In genomic region chr19:34345934-34346333, GRCh38 we compare ENCODE assay signal across 8 cellular contexts. TPM values are rescaled to one million over a fixed set of nuclear protein-coding genes. Genes with fewer than 3 reads are reported as not detected.
DNase-seq lines count a peak whose midpoint lies in the region; ATAC-seq and TF ChIP-seq lines count a peak whose summit lies in the region.

No MANE protein-coding gene starts in this region.

- H3K23ac ChIP-seq in IMR-90 (ENCODE audit: low read depth, low read length), result no peak overlapping the region

- BruUV-seq in IMR-90 (replicated peaks; lab: Mats Ljungman, UMichigan) (no TSS peak), PC-9 (replicated peaks; lab: Mats Ljungman, UMichigan) (no TSS peak)

- no peak overlapping the region for H2AK9ac ChIP-seq in IMR-90 (replicated peaks; ENCODE audit: low read depth, low read length, poor library complexity)

- in situ Hi-C loops in IMR-90 (cut with MboI; ENCODE audit: low sequenced_read_pairs), result loop anchor here (25.0 kb wide), 1 partner anchor 559 kb away; the partner anchor contains the start of gene KCTD15

- intact Hi-C loops in IMR-90 (cut with micrococcal nuclease) (loop anchor here (5.0 kb wide), 3 partner anchors 169 to 366 kb away; no protein-coding TSS in a partner anchor), PC-9 (cut with micrococcal nuclease; ENCODE audit: unreplicated experiment) (loop anchor here (2.0 to 10.0 kb wide), 3 partner anchors 174 to 567 kb away; partner anchors contain the start of gene LSM14A), ovary (cut with DNase I) (loop anchor here in 1 of 4 donors (10.0 kb wide), 1 partner anchor 121 kb away; no protein-coding TSS in a partner anchor), upper lobe of right lung (cut with DNase I) (no loop called here)

- peaks cover 7 to 38% of the 10 kb centered on the region in 2 experiments; a peak in 3 of 4 replicates for H3K79me1 ChIP-seq in IMR-90 (ENCODE audit: low read depth in 1 of 2, low read length in 2 of 2)

- WGBS in IMR-90 (ENCODE audit: extremely low coverage in 2 of 2, insufficient read length in 1 of 2), 2 experiments, result 92% methylated on average over 2 of the region's 7 CpGs; no CpG with 5 or more reads in 1 of the 2 experiments
- WGBS in ovary, 3 donors, result 28 to 47% (median 35%) methylated on average over 7 of the region's 7 CpGs

- H3K36me3 Mint-ChIP-seq in activated T-helper 17 cell treated with anti-CD3 and anti-CD28 coated beads, Interleukin-2, amount 50 U/mL, for 72 hours (ENCODE audit: low read depth), result peaks cover 58% of the 10 kb centered on the region

- TF ChIP-seq CTCF in IMR-90 (conservative IDR thresholded peaks at IDR 0.05; ENCODE audit: low read depth, low read length), result peak; percentile 83
- TF ChIP-seq CTCF in PC-9 (conservative IDR thresholded peaks at IDR 0.05), result peak; percentile 93
- TF ChIP-seq CTCF in ovary (IDR thresholded peaks at IDR 0.05), result no peak
- TF ChIP-seq CTCF in upper lobe of right lung (IDR thresholded peaks at IDR 0.05), result peak; percentile 87

- H4K91ac ChIP-seq in IMR-90 (ENCODE audit: insufficient read depth, low read depth, low read length), result no peak overlapping the region

- no peak overlapping the region for H3K4ac ChIP-seq in IMR-90 (ENCODE audit: low read depth, low read length)

- H3K18ac ChIP-seq in IMR-90 (ENCODE audit: low read depth, low read length), result no peak overlapping the region

- peak; percentile 90 for DNase-seq in D341Med (ENCODE audit: low spot score)
- DNase-seq in IMR-90, result peak; percentile 63
- peak; percentile 76 to 81 for DNase-seq in PC-9
- peak; percentile 23 for DNase-seq in fibroblast of the conjunctiva (ENCODE audit: low read depth)
- DNase-seq in ovary, result peak in 4 of 5 donors; percentile 25 to 63 (median 48)
- peak; percentile 76 for DNase-seq in upper lobe of right lung

- no peak overlapping the region for H2BK120ac ChIP-seq in IMR-90 (ENCODE audit: low read depth, low read length)

- H4K20me1 ChIP-seq in IMR-90 (ENCODE audit: insufficient read depth, low read length) (no peaks in the 10 kb centered on the region; the same call in 1 of the 2 replicates), PC-9 (ENCODE audit: insufficient read depth) (0 out of 2 replicates have a peak, but pooled peaks cover 4% of the 10 kb centered on the region)

- peaks cover 4% of the 10 kb centered on the region; the same call in 1 of the 2 replicates for H3F3A ChIP-seq in PC-9 (ENCODE audit: insufficient read depth, low read depth)

- CTCF ChIA-PET in IMR-90 (lab: Yijun Ruan, JAX) (interaction anchor here (0.5 to 1.5 kb wide), 10 partner anchors 9 to 209 kb away, joined by 3 to 10 read pairs (median 4); no protein-coding TSS in a partner anchor), PC-9 (lab: Charles Lee) (interaction anchor here (0.6 to 0.7 kb wide), 5 partner anchors 75 to 284 kb away, joined by 3 to 11 read pairs (median 3); no protein-coding TSS in a partner anchor)

- no peak overlapping the region for H4K8ac ChIP-seq in IMR-90 (ENCODE audit: low read depth in 2 of 2, low read length in 2 of 2)

- ATAC-seq in IMR-90 (ENCODE audit: low read depth) (peak; percentile 97), upper lobe of right lung (peak; percentile 94), HG03520 (IDR thresholded peaks at IDR 0.05; ENCODE audit: unreplicated experiment) (no peak)
- peak; percentile 35 for ATAC-seq in activated T-helper 17 cell treated with anti-CD3 and anti-CD28 coated beads, Interleukin-2, amount 50 U/mL, for 72 hours (replicated peaks)

- H2BK15ac ChIP-seq in IMR-90 (ENCODE audit: low read depth, low read length), result no peak overlapping the region

- peaks cover 18% of the 10 kb centered on the region for H3K4me1 Mint-ChIP-seq in activated T-helper 17 cell treated with anti-CD3 and anti-CD28 coated beads, Interleukin-2, amount 50 U/mL, for 72 hours

- H3K9me3 ChIP-seq in IMR-90 (ENCODE audit: control insufficient read depth, insufficient read depth, low read length) (no peaks in the 10 kb centered on the region), PC-9 (ENCODE audit: insufficient read depth, low read depth) (no peaks in the 10 kb centered on the region), ovary (no peaks in the 10 kb centered on the region), upper lobe of right lung (no peaks in the 10 kb centered on the region)

- H2BK20ac ChIP-seq in IMR-90 (ENCODE audit: low read depth, low read length), result no peak overlapping the region

- no peaks in the 10 kb centered on the region for H3K27me3 Mint-ChIP-seq in activated T-helper 17 cell treated with anti-CD3 and anti-CD28 coated beads, Interleukin-2, amount 50 U/mL, for 72 hours

- no peak overlapping the region for H3K27ac ChIP-seq in IMR-90 (ENCODE audit: insufficient read depth, low read length)
- H3K27ac ChIP-seq in PC-9, result no peak overlapping the region
- no peak overlapping the region for H3K27ac ChIP-seq in ovary
- no peak overlapping the region for H3K27ac ChIP-seq in upper lobe of right lung

- H3K9me3 Mint-ChIP-seq in activated T-helper 17 cell treated with anti-CD3 and anti-CD28 coated beads, Interleukin-2, amount 50 U/mL, for 72 hours, result no peaks in the 10 kb centered on the region

- no peak overlapping the region for H4K5ac ChIP-seq in IMR-90 (ENCODE audit: low read depth, low read length)

- H3K9me2 ChIP-seq in PC-9 (ENCODE audit: insufficient read depth), result no peaks in the 10 kb centered on the region

- H3K27ac Mint-ChIP-seq in activated T-helper 17 cell treated with anti-CD3 and anti-CD28 coated beads, Interleukin-2, amount 50 U/mL, for 72 hours, result peak overlapping the region; percentile 59

- H3K27me3 ChIP-seq in IMR-90 (ENCODE audit: control insufficient read depth, insufficient read depth, low read length), result no peaks in the 10 kb centered on the region
- no peaks in the 10 kb centered on the region for H3K27me3 ChIP-seq in PC-9 (ENCODE audit: insufficient read depth, low read depth)
- H3K27me3 ChIP-seq in ovary, result no peaks in the 10 kb centered on the region
- no peaks in the 10 kb centered on the region for H3K27me3 ChIP-seq in upper lobe of right lung

- peak; percentile 79 for TF ChIP-seq RAD21 in IMR-90 (IDR thresholded peaks at IDR 0.05; ENCODE audit: low read length)

- H3K9me1 ChIP-seq in IMR-90 (ENCODE audit: insufficient read depth, low read length), result no peaks in the 10 kb centered on the region

- H3K4me3 ChIP-seq in IMR-90 (ENCODE audit: insufficient read depth, low read depth, low read length) (no peak overlapping the region), PC-9 (no peak overlapping the region), ovary (no peak overlapping the region), upper lobe of right lung (no peak overlapping the region)

- no peak for TF ChIP-seq EP300 in ovary (IDR thresholded peaks at IDR 0.05)

- H3K4me1 ChIP-seq in IMR-90 (ENCODE audit: control insufficient read depth, insufficient read depth, low read length), result no peaks in the 10 kb centered on the region
- no peaks in the 10 kb centered on the region for H3K4me1 ChIP-seq in PC-9 (replicated peaks; ENCODE audit: insufficient read depth)
- H3K4me1 ChIP-seq in ovary (ENCODE audit: insufficient read depth), result no peaks in the 10 kb centered on the region
- no peaks in the 10 kb centered on the region for H3K4me1 ChIP-seq in upper lobe of right lung

- H3K9ac ChIP-seq in IMR-90 (ENCODE audit: low read depth, low read length), result no peak overlapping the region

- no peak overlapping the region for H3K4me3 Mint-ChIP-seq in activated T-helper 17 cell treated with anti-CD3 and anti-CD28 coated beads, Interleukin-2, amount 50 U/mL, for 72 hours

- no peak overlapping the region for H2AK5ac ChIP-seq in IMR-90 (ENCODE audit: low read depth, low read length)

- dilution Hi-C loops in IMR-90 (cut with HindIII; ENCODE audit: low sequenced_read_pairs, unreplicated experiment), result no loop called here

- POLR2A ChIA-PET in IMR-90 (lab: Charles Lee; ENCODE audit: unreplicated experiment), result no interaction called here
- POLR2A ChIA-PET in PC-9 (lab: Charles Lee; ENCODE audit: unreplicated experiment), result no interaction called here

- no peak overlapping the region for H2BK5ac ChIP-seq in IMR-90 (ENCODE audit: low read depth, low read length, poor library complexity, severe bottlenecking)

- H3K4me2 ChIP-seq in IMR-90 (ENCODE audit: low read depth, low read length), result no peak overlapping the region
- no peak overlapping the region for H3K4me2 ChIP-seq in PC-9

- H2AFZ ChIP-seq in IMR-90 (replicated peaks; ENCODE audit: low read length, poor library complexity) (no peak overlapping the region), PC-9 (no peak overlapping the region)

- H3K79me2 ChIP-seq in PC-9 (ENCODE audit: low read depth), result no peaks in the 10 kb centered on the region

- no peak overlapping the region for H3K56ac ChIP-seq in IMR-90 (ENCODE audit: extremely low read depth, insufficient read depth, low read length)

- H3K36me3 ChIP-seq in IMR-90 (ENCODE audit: control insufficient read depth, insufficient read depth, low read length), result peaks cover 48% of the 10 kb centered on the region
- H3K36me3 ChIP-seq in PC-9 (ENCODE audit: low read depth), result no peaks in the 10 kb centered on the region
- no peaks in the 10 kb centered on the region for H3K36me3 ChIP-seq in ovary
- peaks cover 71% of the 10 kb centered on the region for H3K36me3 ChIP-seq in upper lobe of right lung

- H3K14ac ChIP-seq in IMR-90 (replicated peaks; ENCODE audit: low read depth, low read length), result no peak overlapping the region

- TF ChIP-seq POLR2A in IMR-90 (IDR thresholded peaks at IDR 0.05; ENCODE audit: low read depth, low read length) (no peak), ovary (IDR thresholded peaks at IDR 0.05) (no peak)

TF ChIP-seq in IMR-90, 13 proteins besides CTCF, POLR2A, EP300 and RAD21 (continues in another document):
- TF ChIP-seq MXI1 (IDR thresholded peaks at IDR 0.05; ENCODE audit: borderline replicate concordance, low read depth, low read length) (no peak), CEBPB (IDR thresholded peaks at IDR 0.05; ENCODE audit: low read depth, low read length) (no peak)

RNA-seq across cellular contexts. Expression of gene GPI, which starts 19.1 kb away (rescaled TPM):
- total RNA-seq in IMR-90 (2012; rRNA removed) (142 and 147 TPM in 2 replicates), PC-9 (2021) (365 and 522 TPM in 2 replicates), ovary (100 to 1,000 TPM in 6 of 7 donors, 10 to 100 TPM in 1; 70.1 to 187 (median 128) TPM), upper lobe of right lung (144 TPM)
- polyA plus RNA-seq in IMR-90 (2012; rRNA removed) (239 and 245 TPM in 2 replicates), ovary (100 to 1,000 TPM in 1 of 2 donors, 10 to 100 TPM in 1; 71.4 to 123 TPM)
- polyA plus RNA-seq in IMR-90 (2012; cell fraction: cytosol; rRNA removed), result 215 and 276 TPM in 2 replicates
- 155 and 257 TPM in 2 replicates for polyA plus RNA-seq in IMR-90 (2012; cell fraction: nucleus; rRNA removed; ENCODE audit: low replicate concordance)
- total RNA-seq in activated T-helper 17 cell treated with anti-CD3 and anti-CD28 coated beads, Interleukin-2, amount 50 U/mL, for 72 hours, result 1,000 to 10,000 TPM in 1 of 2 donors, 100 to 1,000 TPM in 1; 862 to 1,104 TPM

RNA-seq across cellular contexts. Expression of gene PDCD2L, which starts 58.3 kb away (rescaled TPM):
- total RNA-seq in IMR-90 (2012; rRNA removed) (10.6 and 12.2 TPM in 2 replicates), PC-9 (2021) (14.8 and 20.9 TPM in 2 replicates), ovary (10 to 100 TPM in 2 of 7 donors, 1 to 10 TPM in 5; 6.6 to 13.0 (median 8.5) TPM), upper lobe of right lung (7.4 TPM)
- polyA plus RNA-seq in IMR-90 (2012; rRNA removed) (12.1 and 13.0 TPM in 2 replicates), ovary (10 to 100 TPM in 1 of 2 donors, 1 to 10 TPM in 1; 8.9 to 15.1 TPM)
- 11.7 and 13.0 TPM in 2 replicates for polyA plus RNA-seq in IMR-90 (2012; cell fraction: cytosol; rRNA removed)
- 6.2 and 6.9 TPM in 2 replicates for polyA plus RNA-seq in IMR-90 (2012; cell fraction: nucleus; rRNA removed; ENCODE audit: low replicate concordance)
- total RNA-seq in activated T-helper 17 cell treated with anti-CD3 and anti-CD28 coated beads, Interleukin-2, amount 50 U/mL, for 72 hours, result 10 to 100 TPM; 11.9 to 30.4 TPM

Comparison
In these comparisons a context has a peak if more than half of its experiments do, and no peak if none do; other contexts are left out.
1. DNase-seq: peak in every context shown above with its lines; median percentile 90 in D341Med; 78 in PC-9; 76 in upper lobe of right lung; 63 in IMR-90; 48 in ovary; 23 in fibroblast of the conjunctiva.
2. CTCF ChIP-seq: peak in IMR-90 (single experiment), PC-9 (single experiment) and upper lobe of right lung (single experiment); none in ovary (0 of 3).